ENCODE assay signal across 8 cellular contexts in the genomic region with DNA sequence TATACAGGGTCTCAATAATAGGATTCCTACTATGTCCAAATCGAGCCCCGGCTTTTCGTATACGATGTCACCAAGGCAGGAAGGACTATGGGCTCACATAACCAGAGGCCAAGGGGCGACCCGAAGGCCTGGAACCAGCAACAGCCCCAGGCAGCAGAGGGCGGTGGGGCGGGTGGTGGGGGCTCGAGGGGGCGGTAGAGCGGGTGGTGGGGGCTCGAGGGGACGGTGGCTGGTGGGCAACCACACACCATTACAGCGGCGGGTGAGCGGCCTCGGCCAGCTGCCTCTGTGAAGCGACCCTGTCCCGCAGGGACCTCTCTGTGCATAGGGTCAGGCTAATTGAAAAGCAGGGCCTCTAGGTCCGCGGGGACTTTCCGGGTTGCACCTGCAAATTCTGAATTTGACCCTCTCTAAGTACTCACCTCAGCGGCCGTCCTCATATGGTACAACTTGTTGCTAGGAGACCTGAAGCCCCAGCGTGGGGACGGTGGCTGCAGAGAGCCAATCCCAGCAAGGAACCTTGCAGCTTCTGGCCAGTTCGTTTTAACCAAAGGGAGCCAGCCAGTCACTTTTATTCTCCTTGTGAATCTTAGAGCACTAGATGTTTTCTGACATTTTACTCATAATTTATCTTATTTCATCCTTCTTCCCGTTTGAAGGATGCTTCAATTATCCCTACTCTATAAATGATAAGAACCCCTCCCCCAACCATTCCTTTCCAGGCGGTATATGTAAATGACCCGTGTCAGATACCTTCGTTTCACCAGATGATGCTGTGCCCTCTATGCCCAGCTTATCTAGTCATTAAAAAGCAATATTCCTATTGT. TPM values are rescaled to one million over a fixed set of nuclear protein-coding genes. Genes with fewer than 3 reads are reported as not detected.
DNase-seq lines count a peak whose midpoint lies in the region; ATAC-seq and TF ChIP-seq lines count a peak whose summit lies in the region.

A gene with protein sequence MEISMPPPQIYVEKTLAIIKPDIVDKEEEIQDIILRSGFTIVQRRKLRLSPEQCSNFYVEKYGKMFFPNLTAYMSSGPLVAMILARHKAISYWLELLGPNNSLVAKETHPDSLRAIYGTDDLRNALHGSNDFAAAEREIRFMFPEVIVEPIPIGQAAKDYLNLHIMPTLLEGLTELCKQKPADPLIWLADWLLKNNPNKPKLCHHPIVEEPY (minus strand): TSS at position 480 of the 827 bp plus-strand sequence. CDS start 648 bp downstream, outside the sequence.

- POLR2A ChIA-PET in IMR-90 (lab: Charles Lee; ENCODE audit: unreplicated experiment) (no interaction called here), activated B cell treated with CpG ODN at 0.5 μM for 24 hours (lab: Charles Lee) (no interaction called here)

- H3K27me3 Mint-ChIP-seq in activated B cell treated with CpG ODN at 0.5 μM for 24 hours = peaks cover 8% of the 10 kb centered on the region

- H3K18ac ChIP-seq in IMR-90 (ENCODE audit: low read depth, low read length) = no peak within 1 kb of the TSS

- H3K79me1 ChIP-seq in IMR-90 (ENCODE audit: low read depth in 1 of 2, low read length in 2 of 2) = no peaks in the 10 kb centered on the region

- no peak within 1 kb of the TSS for H2BK15ac ChIP-seq in IMR-90 (ENCODE audit: low read depth, low read length)

- no peak within 1 kb of the TSS for H3K27ac ChIP-seq in IMR-90 (ENCODE audit: insufficient read depth, low read length)
- no peak within 1 kb of the TSS for H3K27ac ChIP-seq in osteoblast (ENCODE audit: low read depth, low read length)

- H3K36me3 Mint-ChIP-seq in activated B cell treated with CpG ODN at 0.5 μM for 24 hours (ENCODE audit: low read depth) = no peaks in the 10 kb centered on the region

- H3K23ac ChIP-seq in IMR-90 (ENCODE audit: low read depth, low read length) = no peak within 1 kb of the TSS

- no peaks in the 10 kb centered on the region for H3K4me1 ChIP-seq in IMR-90 (ENCODE audit: control insufficient read depth, insufficient read depth, low read length)
- no peaks in the 10 kb centered on the region for H3K4me1 ChIP-seq in osteoblast (ENCODE audit: insufficient read depth, low read length)

- H2AK9ac ChIP-seq in IMR-90 (replicated peaks; ENCODE audit: low read depth, low read length, poor library complexity) = no peak within 1 kb of the TSS

- H3K27me3 ChIP-seq in IMR-90 (ENCODE audit: control insufficient read depth, insufficient read depth, low read length) (no peaks in the 10 kb centered on the region; the same call in 1 of the 2 replicates), osteoblast (ENCODE audit: insufficient read depth, low read length) (no peaks in the 10 kb centered on the region)

- H3K36me3 ChIP-seq in IMR-90 (ENCODE audit: control insufficient read depth, insufficient read depth, low read length) (no peaks in the 10 kb centered on the region), osteoblast (ENCODE audit: insufficient read depth, low read length) (no peaks in the 10 kb centered on the region)

- peak within 1 kb of the TSS; percentile 8 to 62; a peak in 1 of 4 replicates for H4K8ac ChIP-seq in IMR-90 (ENCODE audit: low read depth in 2 of 2, low read length in 2 of 2)

- intact Hi-C loops in IMR-90 (cut with micrococcal nuclease) = no loop called here
- intact Hi-C loops in activated B cell treated with CpG ODN at 0.5 μM for 24 hours (cut with micrococcal nuclease) = no loop called here
- intact Hi-C loops in Right ventricle myocardium superior (cut with DNase I) = loop anchor here (10.0 kb wide), 1 partner anchor 384 kb away; a partner anchor contains a TSS

- peak within 1 kb of the TSS; percentile 41 for H3K4me3 ChIP-seq in IMR-90 (ENCODE audit: insufficient read depth, low read depth, low read length)
- H3K4me3 ChIP-seq in osteoblast (ENCODE audit: insufficient read depth, low read length) = peak within 1 kb of the TSS; percentile 81

- no TSS peak for BruUV-seq in IMR-90 (replicated peaks; lab: Mats Ljungman, UMichigan)

- peak; percentile 79 for DNase-seq in DMS53 treated with DMSO at 0.1 percent for 48 hours (lab: John Stamatoyannopoulos, UW; ENCODE audit: unreplicated experiment)
- DNase-seq in IMR-90 = peak; percentile 40
- DNase-seq in activated B cell treated with CpG ODN at 0.5 μM for 24 hours = no peak
- DNase-seq in Right ventricle myocardium superior = peak; percentile 75
- peak; percentile 90 for DNase-seq in osteoblast (ENCODE audit: insufficient read length, low spot score, missing footprints)
- no peak for DNase-seq in SKM-1 treated with dmso at 0.1 percent for 144 hours (lab: John Stamatoyannopoulos, UW; ENCODE audit: unreplicated experiment)
- no peak for DNase-seq in activated gamma-delta T cell (lab: John Stamatoyannopoulos, UW)

- H3K4ac ChIP-seq in IMR-90 (ENCODE audit: low read depth, low read length) = no peak within 1 kb of the TSS

- H3K4me1 Mint-ChIP-seq in activated B cell treated with CpG ODN at 0.5 μM for 24 hours = peaks cover 8% of the 10 kb centered on the region

- in situ Hi-C loops in IMR-90 (cut with MboI; ENCODE audit: low sequenced_read_pairs) = loop anchor here (10.0 to 25.0 kb wide), 3 partner anchors 102 to 502 kb away; a partner anchor contains a TSS

- no peak within 1 kb of the TSS for H2BK5ac ChIP-seq in IMR-90 (ENCODE audit: low read depth, low read length, poor library complexity, severe bottlenecking)

- CTCF ChIA-PET in IMR-90 (lab: Yijun Ruan, JAX) (interaction anchor here (0.6 kb wide), 1 partner anchor 72 kb away, joined by 3 read pairs; no protein-coding TSS in a partner anchor), activated B cell treated with CpG ODN at 0.5 μM for 24 hours (lab: Charles Lee) (interaction anchor here (1.2 to 1.3 kb wide), 2 partner anchors 70 to 510 kb away, joined by 3 to 4 read pairs; no protein-coding TSS in a partner anchor)

- no peaks in the 10 kb centered on the region for H4K20me1 ChIP-seq in IMR-90 (ENCODE audit: insufficient read depth, low read length)
- H4K20me1 ChIP-seq in osteoblast (ENCODE audit: insufficient read depth, low read length) = no peaks in the 10 kb centered on the region

- no peak within 1 kb of the TSS for H3K14ac ChIP-seq in IMR-90 (replicated peaks; ENCODE audit: low read depth, low read length)

- dilution Hi-C loops in IMR-90 (cut with HindIII; ENCODE audit: low sequenced_read_pairs, unreplicated experiment) = no loop called here

- ATAC-seq in IMR-90 (ENCODE audit: low read depth) (peak; percentile 88), activated B cell treated with CpG ODN at 0.5 μM for 24 hours (ENCODE audit: low read depth) (peak; percentile 49), Right ventricle myocardium superior (ENCODE audit: poor library complexity) (peak; percentile 96), GM21717 (IDR thresholded peaks at IDR 0.05; ENCODE audit: unreplicated experiment) (no peak)

- peak within 1 kb of the TSS; percentile 80 for H3K4me2 ChIP-seq in IMR-90 (ENCODE audit: low read depth, low read length)
- peak within 1 kb of the TSS; percentile 79 for H3K4me2 ChIP-seq in osteoblast (ENCODE audit: insufficient read depth, low read length)

- H3K9me3 ChIP-seq in IMR-90 (ENCODE audit: control insufficient read depth, insufficient read depth, low read length) = no peaks in the 10 kb centered on the region
- no peaks in the 10 kb centered on the region for H3K9me3 ChIP-seq in osteoblast (ENCODE audit: low read depth, low read length)

- no peak within 1 kb of the TSS for H3K27ac Mint-ChIP-seq in activated B cell treated with CpG ODN at 0.5 μM for 24 hours

- TF ChIP-seq CTCF in IMR-90 (conservative IDR thresholded peaks at IDR 0.05; ENCODE audit: low read depth, low read length) = no peak
- TF ChIP-seq CTCF in activated B cell treated with CpG ODN at 0.5 μM for 24 hours (IDR thresholded peaks at IDR 0.05) = no peak
- TF ChIP-seq CTCF in osteoblast (IDR thresholded peaks at IDR 0.05; ENCODE audit: extremely low read depth, low read depth, low read length) = no peak

- H2BK120ac ChIP-seq in IMR-90 (ENCODE audit: low read depth, low read length) = no peak within 1 kb of the TSS

- no peak within 1 kb of the TSS for H3K9ac ChIP-seq in IMR-90 (ENCODE audit: low read depth, low read length)

- H3K79me2 ChIP-seq in osteoblast (ENCODE audit: insufficient read depth, low read length) = no peaks in the 10 kb centered on the region

- H3K9me3 Mint-ChIP-seq in activated B cell treated with CpG ODN at 0.5 μM for 24 hours = no peaks in the 10 kb centered on the region

- no peak within 1 kb of the TSS for H4K91ac ChIP-seq in IMR-90 (ENCODE audit: insufficient read depth, low read depth, low read length)

- H2AFZ ChIP-seq in IMR-90 (replicated peaks; ENCODE audit: low read length, poor library complexity) (peak within 1 kb of the TSS; percentile 84), osteoblast (ENCODE audit: low read length) (peak within 1 kb of the TSS; percentile 98)

- H2AK5ac ChIP-seq in IMR-90 (ENCODE audit: low read depth, low read length) = no peak within 1 kb of the TSS

- no peaks in the 10 kb centered on the region for H3K9me1 ChIP-seq in IMR-90 (ENCODE audit: insufficient read depth, low read length)

- H2BK20ac ChIP-seq in IMR-90 (ENCODE audit: low read depth, low read length) = no peak within 1 kb of the TSS

- 14% methylated on average over 13 of the region's 31 CpGs; no CpG with 5 or more reads in 1 of the 2 experiments for WGBS in IMR-90 (ENCODE audit: extremely low coverage in 2 of 2, insufficient read length in 1 of 2), 2 experiments

- TF ChIP-seq RAD21 in IMR-90 (IDR thresholded peaks at IDR 0.05; ENCODE audit: low read length) = no peak

- H4K5ac ChIP-seq in IMR-90 (ENCODE audit: low read depth, low read length) = no peak within 1 kb of the TSS

- TF ChIP-seq POLR2A in IMR-90 (IDR thresholded peaks at IDR 0.05; ENCODE audit: low read depth, low read length) = no peak

- no peak within 1 kb of the TSS; the same call in 1 of the 2 replicates for H3K56ac ChIP-seq in IMR-90 (ENCODE audit: extremely low read depth, insufficient read depth, low read length)

- H3K4me3 Mint-ChIP-seq in activated B cell treated with CpG ODN at 0.5 μM for 24 hours = peak within 1 kb of the TSS; percentile 56

TF ChIP-seq in IMR-90, 13 proteins besides CTCF, POLR2A, EP300 and RAD21 (continues in another document):
- TF ChIP-seq RFX5 (IDR thresholded peaks at IDR 0.05; ENCODE audit: low read depth, low read length) = no peak

RNA-seq across cellular contexts. Expression of the gene that starts here (rescaled TPM):
- under 0.01 and 0.18 TPM in 2 replicates for total RNA-seq in IMR-90 (2012; rRNA removed)
- 0.17 and 0.20 TPM in 2 replicates for polyA plus RNA-seq in IMR-90 (2012; rRNA removed)
- not detected in 2 replicates for polyA plus RNA-seq in IMR-90 (2012; cell fraction: cytosol; rRNA removed)
- 0.10 TPM in 1 of 2 replicates, not detected in the other for polyA plus RNA-seq in IMR-90 (2012; cell fraction: nucleus; rRNA removed; ENCODE audit: low replicate concordance)
- not detected in 2 replicates for total RNA-seq in activated B cell treated with CpG ODN at 0.5 μM for 24 hours
- total RNA-seq in Right ventricle myocardium superior = 4.9 TPM
- 5.9 and 6.5 TPM in 2 replicates for total RNA-seq in osteoblast

Comparison
In these comparisons a context has a peak if more than half of its experiments do, and no peak if none do; other contexts are left out.
1. Peak in DNase-seq, ATAC-seq, H3K4me3 ChIP-seq and H3K4me2 ChIP-seq in IMR-90; RNA of the gene not detected or under 1 TPM.
2. Peak in ATAC-seq in activated B cell treated with CpG ODN at 0.5 μM for 24 hours; RNA of the gene not detected or under 1 TPM.
3. DNase-seq: peak in DMS53 treated with DMSO at 0.1 percent for 48 hours (single experiment), Right ventricle myocardium superior (single experiment) and osteoblast (single experiment); none in activated B cell treated with CpG ODN at 0.5 μM for 24 hours (single experiment), SKM-1 treated with dmso at 0.1 percent for 144 hours (single experiment) and activated gamma-delta T cell (single experiment).